Comparison of ENCODE assay signal across 1 cellular context in the genomic region with DNA sequence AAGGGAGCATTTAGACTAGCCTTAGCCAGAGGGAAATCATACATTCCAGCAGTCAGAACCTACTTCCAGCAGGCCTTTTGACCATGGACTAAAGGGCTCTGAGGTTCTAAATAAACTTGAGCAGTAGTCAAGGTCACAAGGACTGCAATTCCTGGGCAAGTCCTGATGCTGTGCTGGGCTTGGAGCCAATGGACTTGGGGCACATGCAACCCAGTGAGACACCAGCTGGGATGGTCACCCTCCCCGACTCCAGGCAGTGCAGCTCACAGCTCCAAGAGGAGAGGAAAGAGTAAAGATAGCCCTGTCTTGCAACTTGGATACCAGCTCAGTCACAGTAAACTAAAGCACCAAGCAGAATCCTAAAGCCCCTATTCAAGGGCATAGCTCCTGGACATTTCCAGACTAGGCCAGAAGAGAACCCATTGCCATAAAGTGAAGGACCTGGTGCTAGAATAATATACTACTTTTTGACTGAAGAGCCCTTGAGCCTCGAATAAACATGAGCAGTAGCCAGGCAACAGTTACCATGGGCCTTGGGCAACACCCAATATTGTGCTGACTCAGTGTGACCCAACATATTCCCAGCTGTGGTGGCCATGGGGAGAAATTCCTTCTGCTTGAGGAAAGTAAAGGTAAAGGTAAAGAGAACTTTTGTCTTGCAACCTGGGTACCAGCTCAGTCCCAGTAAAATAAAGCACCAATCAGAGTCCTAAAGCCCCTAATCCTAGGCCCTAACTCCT.
TF ChIP-seq lines count a peak whose summit lies in the region.

No MANE protein-coding gene starts in this region.

TF ChIP-seq in WTC11, 78 proteins besides CTCF, POLR2A, EP300 and RAD21 (continued from another document):
- no peak for TF ChIP-seq ATF3 (CRISPR knock-in tag; conservative IDR thresholded peaks at IDR 0.05)
- no peak for TF ChIP-seq E2F1 (CRISPR knock-in tag; IDR thresholded peaks at IDR 0.05)
- no peak for TF ChIP-seq TEAD1 (CRISPR knock-in tag; IDR thresholded peaks at IDR 0.05)
